18 cellular contexts compared by ENCODE assay signal in the genomic region with DNA sequence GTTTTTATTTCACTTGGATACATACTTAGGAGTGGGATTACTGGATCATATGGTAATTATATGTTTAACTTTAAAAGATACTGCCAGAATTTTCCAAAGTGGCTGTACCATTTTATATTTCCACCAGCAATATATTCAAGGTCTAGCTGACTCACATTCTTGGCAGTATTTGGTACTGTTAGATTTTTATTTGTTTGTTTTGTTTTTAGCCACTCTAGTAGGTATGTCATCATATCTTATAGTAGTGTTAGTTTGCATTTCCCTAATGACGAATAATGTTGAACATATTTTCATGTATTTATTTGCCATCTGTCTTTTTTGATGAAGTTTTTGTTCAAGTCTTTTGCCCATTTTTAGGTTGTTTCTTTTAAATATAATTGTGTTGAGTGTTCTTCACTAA. TPM values are rescaled to one million over a fixed set of nuclear protein-coding genes. Genes with fewer than 3 reads are reported as not detected.
DNase-seq lines count a peak whose midpoint lies in the region; ATAC-seq, FAIRE-seq and TF ChIP-seq lines count a peak whose summit lies in the region.
"Had no signal": no experiment of that assay in that cellular context is flagged by ENCODE, and none has a peak within 500 bp of the region (broad histone marks: within the 10 kb centered on the region; RNA-seq: fewer than 3 reads in every experiment).

No MANE protein-coding gene starts in this region.

- H3K27ac ChIP-seq in gastrocnemius medialis: no peak overlapping the region
- H3K27ac ChIP-seq: PC-9 had no signal

- TF ChIP-seq CTCF in gastrocnemius medialis (IDR thresholded peaks at IDR 0.05 in 4 of 5, conservative IDR thresholded peaks at IDR 0.05 in 1 of 5): no peak

- H3K4me1 Mint-ChIP-seq in activated naive CD4-positive, alpha-beta T cell treated with anti-CD3 and anti-CD28 coated beads for 36 hours (ENCODE audit: low read depth): peaks cover 14% of the 10 kb centered on the region
- peaks cover 0 to 4% of the 10 kb centered on the region in 2 donors for H3K4me1 Mint-ChIP-seq in effector memory CD8-positive, alpha-beta T cell (ENCODE audit: low read depth in 2 of 2)

- no peak overlapping the region for H3K27ac Mint-ChIP-seq in activated naive CD4-positive, alpha-beta T cell treated with anti-CD3 and anti-CD28 coated beads for 36 hours
- no peak overlapping the region for H3K27ac Mint-ChIP-seq in effector memory CD8-positive, alpha-beta T cell
- H3K27ac Mint-ChIP-seq: CD4-positive, alpha-beta T cell had no signal

- no peak overlapping the region for H3K4me3 Mint-ChIP-seq in activated naive CD4-positive, alpha-beta T cell treated with anti-CD3 and anti-CD28 coated beads for 36 hours
- H3K4me3 Mint-ChIP-seq in effector memory CD8-positive, alpha-beta T cell: no peak overlapping the region
- H3K4me3 Mint-ChIP-seq: CD4-positive, alpha-beta T cell had no signal

- in situ Hi-C loops in gastrocnemius medialis (cut with MboI; ENCODE audit: low sequenced_read_pairs in 4 of 4): no loop called here

- peak; percentile 38 for FAIRE-seq in islet of Langerhans (lab: Jason Lieb, UNC)

- H3K36me3 Mint-ChIP-seq in activated naive CD4-positive, alpha-beta T cell treated with anti-CD3 and anti-CD28 coated beads for 36 hours (ENCODE audit: low read depth): peaks cover 7% of the 10 kb centered on the region
- peaks cover 5% of the 10 kb centered on the region for H3K36me3 Mint-ChIP-seq in effector memory CD8-positive, alpha-beta T cell (ENCODE audit: insufficient read depth)

- H3K4me3 ChIP-seq in gastrocnemius medialis: no peak overlapping the region
- H3K4me3 ChIP-seq: PC-9 had no signal

- no peaks in the 10 kb centered on the region for H3K9me3 ChIP-seq in gastrocnemius medialis
- H3K9me3 ChIP-seq: BE2C had no signal

- H3K9me3 Mint-ChIP-seq in activated naive CD4-positive, alpha-beta T cell treated with anti-CD3 and anti-CD28 coated beads for 36 hours: no peaks in the 10 kb centered on the region
- no peaks in the 10 kb centered on the region for H3K9me3 Mint-ChIP-seq in effector memory CD8-positive, alpha-beta T cell
- H3K9me3 Mint-ChIP-seq: CD4-positive, alpha-beta T cell had no signal

- no peak for TF ChIP-seq POLR2A in gastrocnemius medialis (IDR thresholded peaks at IDR 0.05)

- H3K27me3 ChIP-seq in gastrocnemius medialis: no peaks in the 10 kb centered on the region
- H3K27me3 ChIP-seq: BE2C had no signal

- no peaks in the 10 kb centered on the region for H3K36me3 ChIP-seq in gastrocnemius medialis
- H3K36me3 ChIP-seq: BE2C had no signal

- H3K4me1 ChIP-seq in gastrocnemius medialis: no peaks in the 10 kb centered on the region
- H3K4me1 ChIP-seq: BE2C had no signal

- ATAC-seq in gastrocnemius medialis: no peak
- ATAC-seq in effector memory CD8-positive, alpha-beta T cell (replicated peaks): no peak
- ATAC-seq: HCT116, Right ventricle myocardium inferior had no signal

- CTCF ChIA-PET in activated naive CD4-positive, alpha-beta T cell treated with anti-CD3 and anti-CD28 coated beads for 36 hours (lab: Charles Lee): interaction anchor here (1.6 kb wide), 1 partner anchor 53 kb away, joined by 7 read pairs; no protein-coding TSS in a partner anchor

- no peaks in the 10 kb centered on the region for H3K27me3 Mint-ChIP-seq in activated naive CD4-positive, alpha-beta T cell treated with anti-CD3 and anti-CD28 coated beads for 36 hours (ENCODE audit: low read depth)
- H3K27me3 Mint-ChIP-seq in effector memory CD8-positive, alpha-beta T cell: no peaks in the 10 kb centered on the region
- H3K27me3 Mint-ChIP-seq: CD4-positive, alpha-beta T cell had no signal

- peak; percentile 56 for DNase-seq in H4 (ENCODE audit: low spot score)
- DNase-seq in NCI-H460 (ENCODE audit: extremely low read depth, low read depth): peak; percentile 34
- peak; percentile 55 for DNase-seq in dedifferentiated amniotic fluid mesenchymal stem cell (ENCODE audit: extremely low spot score)
- no peak for DNase-seq in activated naive CD4-positive, alpha-beta T cell treated with anti-CD3 and anti-CD28 coated beads for 36 hours
- no peak for DNase-seq in gastrocnemius medialis
- no peak for DNase-seq in RKO (ENCODE audit: low spot score)
- DNase-seq in effector memory CD8-positive, alpha-beta T cell: no peak
- DNase-seq: BE2C; CD4-positive, alpha-beta T cell; NCI-H1105 treated with DMSO at 0.1 percent for 48 hours; NCI-H187; NCI-H446 treated with DMSO at 0.1 percent for 48 hours; NCI-H774; PC-9 had no signal

- intact Hi-C loops in activated naive CD4-positive, alpha-beta T cell treated with anti-CD3 and anti-CD28 coated beads for 36 hours (cut with micrococcal nuclease): no loop called here
- intact Hi-C loops in gastrocnemius medialis (cut with DNase I; ENCODE audit: low total_unique reads): no loop called here

RNA-seq across cellular contexts. Expression of gene TP53TG5, which starts 5.0 kb away (rescaled TPM):
- not detected in 2 replicates for total RNA-seq in H4 (2014; rRNA removed; shearing (Covaris generic))
- not detected in 2 replicates for total RNA-seq in NCI-H460 (2014; rRNA removed; shearing (Covaris generic))
- polyA plus RNA-seq in NCI-H460 (2014; cell fraction: nucleus; rRNA removed): not detected in 2 replicates
- 1 to 10 TPM in 1 of 2 experiments, under 1 TPM in 1; 0.59 to 1.0 TPM for total RNA-seq in activated naive CD4-positive, alpha-beta T cell treated with anti-CD3 and anti-CD28 coated beads for 36 hours
- total RNA-seq in gastrocnemius medialis: not detected
- total RNA-seq: PC-9 had no signal
- polyA plus RNA-seq: AG04450 had no signal

RNA-seq across cellular contexts. Expression of gene SYS1, which starts 20.2 kb away (rescaled TPM):
- total RNA-seq in H4 (2014; rRNA removed; shearing (Covaris generic)): 15.4 and 20.8 TPM in 2 replicates
- 36.4 and 38.0 TPM in 2 replicates for total RNA-seq in NCI-H460 (2014; rRNA removed; shearing (Covaris generic))
- 12.1 and 15.4 TPM in 2 replicates for polyA plus RNA-seq in NCI-H460 (2014; cell fraction: nucleus; rRNA removed)
- 10 to 100 TPM; 24.0 to 26.0 TPM for total RNA-seq in activated naive CD4-positive, alpha-beta T cell treated with anti-CD3 and anti-CD28 coated beads for 36 hours
- total RNA-seq in gastrocnemius medialis: 10 to 100 TPM; 34.0 to 59.5 (median 43.7) TPM

RNA-seq across cellular contexts. Expression of gene DBNDD2, which starts 25.0 kb away (rescaled TPM):
- 2.7 and 3.8 TPM in 2 replicates for total RNA-seq in H4 (2014; rRNA removed; shearing (Covaris generic))
- 16.6 and 17.4 TPM in 2 replicates for total RNA-seq in NCI-H460 (2014; rRNA removed; shearing (Covaris generic))
- polyA plus RNA-seq in NCI-H460 (2014; cell fraction: nucleus; rRNA removed): 13.6 and 14.8 TPM in 2 replicates
- 10 to 100 TPM; 55.3 to 56.7 TPM for total RNA-seq in activated naive CD4-positive, alpha-beta T cell treated with anti-CD3 and anti-CD28 coated beads for 36 hours
- total RNA-seq in gastrocnemius medialis: 100 to 1,000 TPM in 3 of 4 donors, 10 to 100 TPM in 1; 99.5 to 155 (median 121) TPM

RNA-seq across cellular contexts. Expression of gene PIGT, which starts 32.8 kb away (rescaled TPM):
- 83.5 and 118 TPM in 2 replicates for total RNA-seq in H4 (2014; rRNA removed; shearing (Covaris generic))
- 145 and 150 TPM in 2 replicates for total RNA-seq in NCI-H460 (2014; rRNA removed; shearing (Covaris generic))
- 154 and 158 TPM in 2 replicates for polyA plus RNA-seq in NCI-H460 (2014; cell fraction: nucleus; rRNA removed)
- 10 to 100 TPM; 37.7 to 43.8 TPM for total RNA-seq in activated naive CD4-positive, alpha-beta T cell treated with anti-CD3 and anti-CD28 coated beads for 36 hours
- total RNA-seq in gastrocnemius medialis: 100 to 1,000 TPM in 1 of 4 donors, 10 to 100 TPM in 3; 45.9 to 118 (median 94.2) TPM

RNA-seq across cellular contexts. Expression of gene SDC4, which starts 34.9 kb away (rescaled TPM):
- 88.3 and 88.4 TPM in 2 replicates for total RNA-seq in H4 (2014; rRNA removed; shearing (Covaris generic))
- 12.7 and 14.7 TPM in 2 replicates for total RNA-seq in NCI-H460 (2014; rRNA removed; shearing (Covaris generic))
- 6.0 and 7.3 TPM in 2 replicates for polyA plus RNA-seq in NCI-H460 (2014; cell fraction: nucleus; rRNA removed)
- total RNA-seq in activated naive CD4-positive, alpha-beta T cell treated with anti-CD3 and anti-CD28 coated beads for 36 hours: 10 to 100 TPM; 28.4 to 31.4 TPM
- total RNA-seq in gastrocnemius medialis: 100 to 1,000 TPM in 2 of 4 donors, 10 to 100 TPM in 2; 50.4 to 168 (median 97.8) TPM

Comparison
In these comparisons a context has a peak if more than half of its experiments do, and no peak if none do; other contexts are left out.
1. DNase-seq: peak in H4 (single experiment), NCI-H460 (single experiment) and dedifferentiated amniotic fluid mesenchymal stem cell (single experiment); none in activated naive CD4-positive, alpha-beta T cell treated with anti-CD3 and anti-CD28 coated beads for 36 hours (single experiment), gastrocnemius medialis (0 of 2), RKO (single experiment) and effector memory CD8-positive, alpha-beta T cell (0 of 3).